Comparison of ENCODE assay signal across 22 cellular contexts in genomic region chr4:17280266-17280665, GRCh38.
"Had no signal": no experiment of that assay in that cellular context is flagged by ENCODE, and none has a peak within 500 bp of the region (broad histone marks: within the 10 kb centered on the region; RNA-seq: fewer than 3 reads in every experiment).

No MANE protein-coding gene starts in this region.

- H3K27me3 ChIP-seq: cardiac muscle cell, sigmoid colon, stomach, testis had no signal

- H3K4me1 Mint-ChIP-seq: activated CD4-positive, alpha-beta memory T cell treated with anti-CD3 and anti-CD28 coated beads, Interleukin-2, amount 10 ng/mL, durations not matched to agents 7 days and 5 days; activated CD8-positive, alpha-beta memory T cell treated with anti-CD3 and anti-CD28 coated beads, Interleukin-2, amount 10 ng/mL, durations not matched to agents 7 days and 5 days; activated naive CD8-positive, alpha-beta T cell treated with anti-CD3 and anti-CD28 coated beads for 36 hours; naive B cell; stimulated activated effector memory CD8-positive, alpha-beta T cell treated with anti-CD3 and anti-CD28 coated beads, Interleukin-12 subunit alpha, Interleukin-12 subunit beta, amount 100 ng/mL, for 72 hours; T-cell had no signal

- H3K9me3 ChIP-seq: mucosa of descending colon, prostate gland, sigmoid colon, stomach, testis had no signal

- H3K4me3 Mint-ChIP-seq: activated CD4-positive, alpha-beta memory T cell treated with anti-CD3 and anti-CD28 coated beads, Interleukin-2, amount 10 ng/mL, durations not matched to agents 7 days and 5 days; activated CD8-positive, alpha-beta memory T cell treated with anti-CD3 and anti-CD28 coated beads, Interleukin-2, amount 10 ng/mL, durations not matched to agents 7 days and 5 days; activated naive CD8-positive, alpha-beta T cell treated with anti-CD3 and anti-CD28 coated beads for 36 hours; naive B cell; stimulated activated effector memory CD8-positive, alpha-beta T cell treated with anti-CD3 and anti-CD28 coated beads, Interleukin-12 subunit alpha, Interleukin-12 subunit beta, amount 100 ng/mL, for 72 hours; T-cell; type B pancreatic cell had no signal

- ATAC-seq: activated CD8-positive, alpha-beta memory T cell treated with anti-CD3 and anti-CD28 coated beads, Interleukin-2, amount 10 ng/mL, durations not matched to agents 7 days and 5 days; mucosa of descending colon; stimulated activated effector memory CD8-positive, alpha-beta T cell treated with anti-CD3 and anti-CD28 coated beads, Interleukin-12 subunit alpha, Interleukin-12 subunit beta, amount 100 ng/mL, for 72 hours; T-cell had no signal

- H3K4me3 ChIP-seq: cardiac muscle cell, mucosa of descending colon, prostate gland, sigmoid colon, stomach, testis had no signal

- H3K4me1 ChIP-seq: prostate gland, sigmoid colon, stomach had no signal

- H3K27ac Mint-ChIP-seq: activated CD4-positive, alpha-beta memory T cell treated with anti-CD3 and anti-CD28 coated beads, Interleukin-2, amount 10 ng/mL, durations not matched to agents 7 days and 5 days; activated CD8-positive, alpha-beta memory T cell treated with anti-CD3 and anti-CD28 coated beads, Interleukin-2, amount 10 ng/mL, durations not matched to agents 7 days and 5 days; activated naive CD8-positive, alpha-beta T cell treated with anti-CD3 and anti-CD28 coated beads for 36 hours; naive B cell; stimulated activated effector memory CD8-positive, alpha-beta T cell treated with anti-CD3 and anti-CD28 coated beads, Interleukin-12 subunit alpha, Interleukin-12 subunit beta, amount 100 ng/mL, for 72 hours; T-cell; type B pancreatic cell had no signal

- H3K27ac ChIP-seq: cardiac muscle cell, prostate gland, sigmoid colon, stomach, testis had no signal

- H3K27me3 Mint-ChIP-seq: activated naive CD8-positive, alpha-beta T cell treated with anti-CD3 and anti-CD28 coated beads for 36 hours; type B pancreatic cell had no signal

- H3K36me3 ChIP-seq: cardiac muscle cell, prostate gland, sigmoid colon, stomach had no signal

- DNase-seq: activated CD4-positive, alpha-beta memory T cell treated with anti-CD3 and anti-CD28 coated beads, Interleukin-2, amount 10 ng/mL, durations not matched to agents 7 days and 5 days; activated CD4-positive, alpha-beta T cell treated with anti-CD3 and anti-CD28 coated beads for 48 hours; activated CD4-positive, CD25-positive, alpha-beta regulatory T cell; activated CD8-positive, alpha-beta memory T cell treated with anti-CD3 and anti-CD28 coated beads, Interleukin-2, amount 10 ng/mL, durations not matched to agents 7 days and 5 days; activated naive CD8-positive, alpha-beta T cell treated with anti-CD3 and anti-CD28 coated beads for 36 hours; amniotic stem cell; foreskin melanocyte; glutamatergic neuron; hippocampal formation; islet precursor cell; mesenchymal stem cell; mucosa of descending colon; naive B cell; sigmoid colon; stimulated activated CD4-positive, alpha-beta T cell treated with anti-CD3 and anti-CD28 coated beads, Interleukin-4, amount 100 ng/mL, for 24 hours; stomach; T-cell; testis had no signal

- H3K9me3 Mint-ChIP-seq: activated CD4-positive, alpha-beta memory T cell treated with anti-CD3 and anti-CD28 coated beads, Interleukin-2, amount 10 ng/mL, durations not matched to agents 7 days and 5 days; activated naive CD8-positive, alpha-beta T cell treated with anti-CD3 and anti-CD28 coated beads for 36 hours; stimulated activated effector memory CD8-positive, alpha-beta T cell treated with anti-CD3 and anti-CD28 coated beads, Interleukin-12 subunit alpha, Interleukin-12 subunit beta, amount 100 ng/mL, for 72 hours; T-cell; type B pancreatic cell had no signal

- H3K36me3 Mint-ChIP-seq: activated CD8-positive, alpha-beta memory T cell treated with anti-CD3 and anti-CD28 coated beads, Interleukin-2, amount 10 ng/mL, durations not matched to agents 7 days and 5 days; activated naive CD8-positive, alpha-beta T cell treated with anti-CD3 and anti-CD28 coated beads for 36 hours; naive B cell; stimulated activated effector memory CD8-positive, alpha-beta T cell treated with anti-CD3 and anti-CD28 coated beads, Interleukin-12 subunit alpha, Interleukin-12 subunit beta, amount 100 ng/mL, for 72 hours; T-cell; type B pancreatic cell had no signal
